ENCODE assay signal across 23 cellular contexts in genomic region chr6:126035764-126036163, GRCh38.
"Had no signal": no experiment of that assay in that cellular context is flagged by ENCODE, and none has a peak within 500 bp of the region (broad histone marks: within the 10 kb centered on the region; RNA-seq: fewer than 3 reads in every experiment).

No MANE protein-coding gene starts in this region.

- H3K27me3 ChIP-seq: dorsolateral prefrontal cortex, esophagus muscularis mucosa, gastrocnemius medialis, heart right ventricle, sigmoid colon, stomach, transverse colon had no signal

- H3K9me3 Mint-ChIP-seq: natural killer cell treated with Interleukin-12 subunit alpha and Interleukin-12 subunit beta and Interleukin-15 and Interleukin-18, amount 100 ng/mL, for 72 hours had no signal

- H3K36me3 ChIP-seq: gastrocnemius medialis, thoracic aorta had no signal

- H3K27me3 Mint-ChIP-seq: natural killer cell treated with Interleukin-12 subunit alpha and Interleukin-12 subunit beta and Interleukin-15 and Interleukin-18, amount 100 ng/mL, for 72 hours had no signal

- DNase-seq: cortex of kidney; dorsolateral prefrontal cortex; effector CD8-positive, alpha-beta T cell; gastrocnemius medialis; heart right ventricle; kidney; left colon; left ventricle myocardium superior; mesenchymal stem cell; midbrain; posterior cingulate gyrus; sigmoid colon; stimulated activated CD4-positive, alpha-beta T cell treated with anti-CD3 and anti-CD28 coated beads, Interleukin-12 subunit alpha, Interleukin-12 subunit beta, amount 100 ng/mL, for 4 hours; stimulated activated naive CD4-positive, alpha-beta T cell; stomach; substantia nigra; transverse colon had no signal

- H3K9me3 ChIP-seq: esophagus muscularis mucosa, gastrocnemius medialis, heart right ventricle, sigmoid colon, stomach, thoracic aorta, transverse colon had no signal

- H3K4me3 ChIP-seq: dorsolateral prefrontal cortex, esophagus muscularis mucosa, gastrocnemius medialis, heart right ventricle, lung, sigmoid colon, skin epidermis, stomach, thoracic aorta, transverse colon had no signal

- H3K27ac ChIP-seq: dorsolateral prefrontal cortex, epithelial cell of prostate, esophagus muscularis mucosa, gastrocnemius medialis, heart right ventricle, sigmoid colon, skin epidermis, stomach, thoracic aorta, transverse colon had no signal

- H3K4me3 Mint-ChIP-seq: natural killer cell treated with Interleukin-12 subunit alpha and Interleukin-12 subunit beta and Interleukin-15 and Interleukin-18, amount 100 ng/mL, for 72 hours had no signal

- ATAC-seq: gastrocnemius medialis; heart right ventricle; left colon; left ventricle myocardium superior; natural killer cell treated with Interleukin-12 subunit alpha and Interleukin-12 subunit beta and Interleukin-15 and Interleukin-18, amount 100 ng/mL, for 72 hours had no signal
